Comparison of ENCODE assay signal across 32 cellular contexts in genomic region chr12:28290262-28290661, GRCh38.
"Had no signal": no experiment of that assay in that cellular context is flagged by ENCODE, and none has a peak within 500 bp of the region (broad histone marks: within the 10 kb centered on the region; RNA-seq: fewer than 3 reads in every experiment).

No MANE protein-coding gene starts in this region.

- H3K4me3 Mint-ChIP-seq: activated CD4-positive, alpha-beta memory T cell treated with anti-CD3 and anti-CD28 coated beads, Interleukin-2, amount 10 ng/mL, durations not matched to agents 7 days and 5 days; activated CD8-positive, alpha-beta memory T cell treated with anti-CD3 and anti-CD28 coated beads, Interleukin-2, amount 10 ng/mL, durations not matched to agents 7 days and 5 days; activated naive CD4-positive, alpha-beta T cell treated with anti-CD3 and anti-CD28 coated beads for 36 hours; activated naive CD8-positive, alpha-beta T cell; activated naive CD8-positive, alpha-beta T cell treated with anti-CD3 and anti-CD28 coated beads, Interleukin-2, amount 50 U/mL, for 24 hours; central memory CD8-positive, alpha-beta T cell had no signal

- H3K27ac Mint-ChIP-seq: activated CD4-positive, alpha-beta memory T cell treated with anti-CD3 and anti-CD28 coated beads, Interleukin-2, amount 10 ng/mL, durations not matched to agents 7 days and 5 days; activated CD8-positive, alpha-beta memory T cell treated with anti-CD3 and anti-CD28 coated beads, Interleukin-2, amount 10 ng/mL, durations not matched to agents 7 days and 5 days; activated naive CD4-positive, alpha-beta T cell treated with anti-CD3 and anti-CD28 coated beads for 36 hours; activated naive CD8-positive, alpha-beta T cell; activated naive CD8-positive, alpha-beta T cell treated with anti-CD3 and anti-CD28 coated beads, Interleukin-2, amount 50 U/mL, for 24 hours had no signal

- DNase-seq: activated CD4-positive, alpha-beta memory T cell treated with anti-CD3 and anti-CD28 coated beads, Interleukin-2, amount 10 ng/mL, durations not matched to agents 7 days and 5 days; activated CD4-positive, alpha-beta T cell treated with anti-CD3 and anti-CD28 coated beads for 1 hour; activated CD4-positive, alpha-beta T cell treated with anti-CD3 and anti-CD28 coated beads for 48 hours; activated CD4-positive, CD25-positive, alpha-beta regulatory T cell; activated CD8-positive, alpha-beta memory T cell treated with anti-CD3 and anti-CD28 coated beads for 24 hours; activated CD8-positive, alpha-beta memory T cell treated with anti-CD3 and anti-CD28 coated beads, Interleukin-2, amount 10 ng/mL, durations not matched to agents 7 days and 5 days; activated CD8-positive, alpha-beta memory T cell treated with anti-CD3 and anti-CD28 coated beads, Interleukin-2, amount 50 U/mL, for 48 hours; activated gamma-delta T cell treated with Interleukin-2 at 50 U/mL for 16 hours; activated naive CD4-positive, alpha-beta T cell treated with anti-CD3 and anti-CD28 coated beads for 36 hours; activated naive CD8-positive, alpha-beta T cell treated with anti-CD3 and anti-CD28 coated beads, Interleukin-2, amount 50 U/mL, for 24 hours; amniotic stem cell; aorta; MM.1S; MV-4-11; NCI-H1092; NCI-H1436 treated with DMSO at 0.1 percent for 48 hours; NCI-H1694 treated with DMSO at 0.1 percent for 48 hours; NCI-H2029; NCI-H345; NCI-H524 treated with DMSO at 0.1 percent for 48 hours; PC-9; SIG-M5; T-helper 1 cell; T-helper 9 cell had no signal

- H3K27me3 ChIP-seq: cardiac muscle cell had no signal

- H3K27ac ChIP-seq: cardiac muscle cell, PC-9, RWPE1, VCaP had no signal

- H3K27me3 Mint-ChIP-seq: activated CD4-positive, alpha-beta memory T cell treated with anti-CD3 and anti-CD28 coated beads, Interleukin-2, amount 10 ng/mL, durations not matched to agents 7 days and 5 days; activated CD8-positive, alpha-beta memory T cell treated with anti-CD3 and anti-CD28 coated beads, Interleukin-2, amount 10 ng/mL, durations not matched to agents 7 days and 5 days; activated naive CD8-positive, alpha-beta T cell; activated naive CD8-positive, alpha-beta T cell treated with anti-CD3 and anti-CD28 coated beads, Interleukin-2, amount 50 U/mL, for 24 hours; central memory CD8-positive, alpha-beta T cell had no signal

- ATAC-seq: activated CD8-positive, alpha-beta memory T cell treated with anti-CD3 and anti-CD28 coated beads, Interleukin-2, amount 10 ng/mL, durations not matched to agents 7 days and 5 days; activated naive CD8-positive, alpha-beta T cell treated with anti-CD3 and anti-CD28 coated beads, Interleukin-2, amount 50 U/mL, for 24 hours; Right ventricle myocardium inferior; SK-N-SH treated with all-trans-retinoic acid at 6 μM for 48 hours had no signal

- H3K36me3 ChIP-seq: cardiac muscle cell had no signal

- H3K4me3 ChIP-seq: cardiac muscle cell, PC-9 had no signal

- H3K4me1 Mint-ChIP-seq: activated CD4-positive, alpha-beta memory T cell treated with anti-CD3 and anti-CD28 coated beads, Interleukin-2, amount 10 ng/mL, durations not matched to agents 7 days and 5 days; activated CD8-positive, alpha-beta memory T cell treated with anti-CD3 and anti-CD28 coated beads, Interleukin-2, amount 10 ng/mL, durations not matched to agents 7 days and 5 days had no signal

- FAIRE-seq: RCC 7860 had no signal
